9 cellular contexts compared by ENCODE assay signal in genomic region chr1:228150458-228151169, GRCh38. TPM values are rescaled to one million over a fixed set of nuclear protein-coding genes. Genes with fewer than 3 reads are reported as not detected.
A peak's percentile ranks its signal among the peaks of the same experiment; 100 is the strongest.
DNase-seq lines count a peak whose midpoint lies in the region; ATAC-seq and TF ChIP-seq lines count a peak whose summit lies in the region.
"Had no signal": no experiment of that assay in that cellular context is flagged by ENCODE, and none has a peak within 500 bp of the region (broad histone marks: within the 10 kb centered on the region; RNA-seq: fewer than 3 reads in every experiment).

No MANE protein-coding gene starts in this region.

- H3K36me3 ChIP-seq in esophagus squamous epithelium (peaks cover 11 to 36% (median 19%) of the 10 kb centered on the region in 3 donors), mucosa of descending colon (ENCODE audit: low read depth) (no peaks in the 10 kb centered on the region), urinary bladder (ENCODE audit: insufficient read depth) (no peaks in the 10 kb centered on the region)

- intact Hi-C loops in esophagus squamous epithelium (cut with DNase I), result no loop called here
- intact Hi-C loops in mucosa of descending colon (cut with DNase I, micrococcal nuclease), result no loop called here

- no peaks in the 10 kb centered on the region for H3K9me3 Mint-ChIP-seq in activated CD8-positive, alpha-beta memory T cell treated with anti-CD3 and anti-CD28 coated beads, Interleukin-2, amount 10 ng/mL, durations not matched to agents 7 days and 5 days (ENCODE audit: low read depth)
- no peaks in the 10 kb centered on the region for H3K9me3 Mint-ChIP-seq in activated T-cell treated with anti-CD3 and anti-CD28 coated beads, Interleukin-2, amount 50 U/mL, for 4 hours

- no peak overlapping the region for H3K27ac Mint-ChIP-seq in activated CD8-positive, alpha-beta memory T cell treated with anti-CD3 and anti-CD28 coated beads, Interleukin-2, amount 10 ng/mL, durations not matched to agents 7 days and 5 days

- H3K4me1 Mint-ChIP-seq in activated CD8-positive, alpha-beta memory T cell treated with anti-CD3 and anti-CD28 coated beads, Interleukin-2, amount 10 ng/mL, durations not matched to agents 7 days and 5 days, result peaks cover 4% of the 10 kb centered on the region
- H3K4me1 Mint-ChIP-seq in activated T-cell treated with anti-CD3 and anti-CD28 coated beads, Interleukin-2, amount 50 U/mL, for 4 hours (ENCODE audit: low read depth), result peaks cover 7% of the 10 kb centered on the region

- H3K4me3 ChIP-seq in esophagus squamous epithelium (peak overlapping the region in 3 of 4 donors; percentile 14 to 57 (median 37)), mucosa of descending colon (no peak overlapping the region), urinary bladder (ENCODE audit: low read depth, low read length) (no peak overlapping the region)

- no peaks in the 10 kb centered on the region for H3K27me3 Mint-ChIP-seq in activated CD8-positive, alpha-beta memory T cell treated with anti-CD3 and anti-CD28 coated beads, Interleukin-2, amount 10 ng/mL, durations not matched to agents 7 days and 5 days
- no peaks in the 10 kb centered on the region for H3K27me3 Mint-ChIP-seq in activated T-cell treated with anti-CD3 and anti-CD28 coated beads, Interleukin-2, amount 50 U/mL, for 4 hours (ENCODE audit: low read depth)

- no peaks in the 10 kb centered on the region for H3K27me3 ChIP-seq in esophagus squamous epithelium

- ATAC-seq in activated CD8-positive, alpha-beta memory T cell treated with anti-CD3 and anti-CD28 coated beads, Interleukin-2, amount 10 ng/mL, durations not matched to agents 7 days and 5 days, result no peak
- peak; percentile 33 for ATAC-seq in mucosa of descending colon
- no peak for ATAC-seq in activated T-cell treated with anti-CD3 and anti-CD28 coated beads, Interleukin-2, amount 50 U/mL, for 4 hours

- DNase-seq in activated CD8-positive, alpha-beta memory T cell treated with anti-CD3 and anti-CD28 coated beads, Interleukin-2, amount 50 U/mL, for 4 hours, result peak; percentile 12
- DNase-seq in activated CD8-positive, alpha-beta memory T cell treated with anti-CD3 and anti-CD28 coated beads, Interleukin-2, amount 10 ng/mL, durations not matched to agents 7 days and 5 days, result no peak
- DNase-seq in esophagus squamous epithelium (lab: John Stamatoyannopoulos, UW), result no peak
- DNase-seq in mucosa of descending colon, result peak in 2 of 3 donors; percentile 57 to 70
- no peak for DNase-seq in activated T-cell treated with anti-CD3 and anti-CD28 coated beads, Interleukin-2, amount 50 U/mL, for 4 hours
- no peak for DNase-seq in effector CD8-positive, alpha-beta T cell (lab: John Stamatoyannopoulos, UW)
- DNase-seq in iPS-NIHi7 (ENCODE audit: extremely low spot score), result no peak
- DNase-seq: NCI-H1417 treated with DMSO at 0.1 percent for 48 hours had no signal

- H3K36me3 Mint-ChIP-seq in activated CD8-positive, alpha-beta memory T cell treated with anti-CD3 and anti-CD28 coated beads, Interleukin-2, amount 10 ng/mL, durations not matched to agents 7 days and 5 days, result no peaks in the 10 kb centered on the region
- no peaks in the 10 kb centered on the region for H3K36me3 Mint-ChIP-seq in activated T-cell treated with anti-CD3 and anti-CD28 coated beads, Interleukin-2, amount 50 U/mL, for 4 hours (ENCODE audit: insufficient read depth)

- peak overlapping the region; percentile 70 to 94 (median 84) for H3K27ac ChIP-seq in esophagus squamous epithelium
- H3K27ac ChIP-seq in urinary bladder (ENCODE audit: low read depth), result peak overlapping the region; percentile 77

- WGBS in esophagus squamous epithelium, 2 donors, result 28% methylated on average over 9 of the region's 17 CpGs; no CpG with 5 or more reads in 1 of the 2 donors
- WGBS in urinary bladder, result 16% methylated on average over 17 of the region's 17 CpGs

- no peak for TF ChIP-seq POLR2A in esophagus squamous epithelium (IDR thresholded peaks at IDR 0.05)

- H3K4me1 ChIP-seq in esophagus squamous epithelium (peaks cover 32 to 82% (median 48%) of the 10 kb centered on the region in 3 donors), mucosa of descending colon (ENCODE audit: low read depth) (no peaks in the 10 kb centered on the region), urinary bladder (ENCODE audit: insufficient read depth) (no peaks in the 10 kb centered on the region)

- CTCF ChIA-PET in activated CD8-positive, alpha-beta memory T cell treated with anti-CD3 and anti-CD28 coated beads, Interleukin-2, amount 10 ng/mL, durations not matched to agents 7 days and 5 days (lab: Charles Lee), result no interaction called here

- TF ChIP-seq CTCF in esophagus squamous epithelium (IDR thresholded peaks at IDR 0.05) (no peak), mucosa of descending colon (IDR thresholded peaks at IDR 0.05) (no peak)

- H3K9me3 ChIP-seq in esophagus squamous epithelium, result no peaks in the 10 kb centered on the region
- H3K9me3 ChIP-seq in mucosa of descending colon, result no peaks in the 10 kb centered on the region

- H3K4me3 Mint-ChIP-seq in activated CD8-positive, alpha-beta memory T cell treated with anti-CD3 and anti-CD28 coated beads, Interleukin-2, amount 10 ng/mL, durations not matched to agents 7 days and 5 days, result no peak overlapping the region
- no peak overlapping the region for H3K4me3 Mint-ChIP-seq in activated T-cell treated with anti-CD3 and anti-CD28 coated beads, Interleukin-2, amount 50 U/mL, for 4 hours

RNA-seq across cellular contexts. Expression of gene GJC2, which starts 0.9 kb away (rescaled TPM):
- 1 to 10 TPM; 1.1 to 1.8 TPM for total RNA-seq in activated CD8-positive, alpha-beta memory T cell treated with anti-CD3 and anti-CD28 coated beads, Interleukin-2, amount 10 ng/mL, durations not matched to agents 7 days and 5 days
- total RNA-seq in esophagus squamous epithelium, result 1 to 10 TPM in 1 of 4 donors, under 1 TPM in 3; 0.48 to 2.7 (median 0.66) TPM
- total RNA-seq in mucosa of descending colon, result 1 to 10 TPM in 2 of 3 donors, under 1 TPM in 1; 0.55 to 8.9 (median 1.5) TPM
- total RNA-seq in urinary bladder, result 4.0 TPM
- polyA plus RNA-seq in urinary bladder, result 5.4 TPM
- under 1 TPM; 0.49 to 0.79 (median 0.53) TPM for total RNA-seq in activated T-cell treated with anti-CD3 and anti-CD28 coated beads, Interleukin-2, amount 50 U/mL, for 4 hours

RNA-seq across cellular contexts. Expression of gene GUK1, which starts 10.5 kb away (rescaled TPM):
- total RNA-seq in activated CD8-positive, alpha-beta memory T cell treated with anti-CD3 and anti-CD28 coated beads, Interleukin-2, amount 10 ng/mL, durations not matched to agents 7 days and 5 days, result 100 to 1,000 TPM; 262 to 325 TPM
- 100 to 1,000 TPM; 279 to 320 (median 302) TPM for total RNA-seq in esophagus squamous epithelium
- total RNA-seq in mucosa of descending colon, result 100 to 1,000 TPM; 165 to 182 (median 178) TPM
- total RNA-seq in urinary bladder, result 103 TPM
- 492 TPM for polyA plus RNA-seq in urinary bladder
- total RNA-seq in activated T-cell treated with anti-CD3 and anti-CD28 coated beads, Interleukin-2, amount 50 U/mL, for 4 hours, result 100 to 1,000 TPM; 219 to 248 (median 242) TPM

RNA-seq across cellular contexts. Expression of gene IBA57, which starts 15.0 kb away (rescaled TPM):
- 1 to 10 TPM; 6.8 to 8.5 TPM for total RNA-seq in activated CD8-positive, alpha-beta memory T cell treated with anti-CD3 and anti-CD28 coated beads, Interleukin-2, amount 10 ng/mL, durations not matched to agents 7 days and 5 days
- total RNA-seq in esophagus squamous epithelium (1 to 10 TPM; 4.8 to 9.1 (median 5.7) TPM), mucosa of descending colon (10 to 100 TPM; 11.5 to 12.9 (median 11.8) TPM), urinary bladder (5.4 TPM)
- polyA plus RNA-seq in urinary bladder, result 6.6 TPM
- total RNA-seq in activated T-cell treated with anti-CD3 and anti-CD28 coated beads, Interleukin-2, amount 50 U/mL, for 4 hours, result 10 to 100 TPM; 14.5 to 17.6 (median 15.9) TPM

RNA-seq across cellular contexts. Expression of gene MRPL55, which starts 41.5 kb away (rescaled TPM):
- 10 to 100 TPM; 51.9 to 56.4 TPM for total RNA-seq in activated CD8-positive, alpha-beta memory T cell treated with anti-CD3 and anti-CD28 coated beads, Interleukin-2, amount 10 ng/mL, durations not matched to agents 7 days and 5 days
- total RNA-seq in esophagus squamous epithelium (10 to 100 TPM; 33.8 to 62.2 (median 51.2) TPM), mucosa of descending colon (10 to 100 TPM; 24.3 to 42.1 (median 37.3) TPM), urinary bladder (22.5 TPM)
- 109 TPM for polyA plus RNA-seq in urinary bladder
- 10 to 100 TPM; 82.3 to 93.0 (median 89.5) TPM for total RNA-seq in activated T-cell treated with anti-CD3 and anti-CD28 coated beads, Interleukin-2, amount 50 U/mL, for 4 hours

RNA-seq across cellular contexts. Expression of gene C1orf35, which starts 47.5 kb away (rescaled TPM):
- 10 to 100 TPM; 24.1 to 27.0 TPM for total RNA-seq in activated CD8-positive, alpha-beta memory T cell treated with anti-CD3 and anti-CD28 coated beads, Interleukin-2, amount 10 ng/mL, durations not matched to agents 7 days and 5 days
- total RNA-seq in esophagus squamous epithelium, result 10 to 100 TPM in 3 of 4 donors, 1 to 10 TPM in 1; 8.5 to 21.3 (median 18.1) TPM
- 10 to 100 TPM; 10.6 to 15.7 (median 13.9) TPM for total RNA-seq in mucosa of descending colon
- 4.3 TPM for total RNA-seq in urinary bladder
- 25.7 TPM for polyA plus RNA-seq in urinary bladder
- total RNA-seq in activated T-cell treated with anti-CD3 and anti-CD28 coated beads, Interleukin-2, amount 50 U/mL, for 4 hours, result 10 to 100 TPM; 41.0 to 41.9 (median 41.7) TPM

Comparison
In these comparisons a context has a peak if more than half of its experiments do, and no peak if none do; other contexts are left out.
1. DNase-seq: peak in activated CD8-positive, alpha-beta memory T cell treated with anti-CD3 and anti-CD28 coated beads, Interleukin-2, amount 50 U/mL, for 4 hours (single experiment) and mucosa of descending colon (2 of 3); none in activated CD8-positive, alpha-beta memory T cell treated with anti-CD3 and anti-CD28 coated beads, Interleukin-2, amount 10 ng/mL, durations not matched to agents 7 days and 5 days (single experiment), esophagus squamous epithelium (single experiment), activated T-cell treated with anti-CD3 and anti-CD28 coated beads, Interleukin-2, amount 50 U/mL, for 4 hours (single experiment), effector CD8-positive, alpha-beta T cell (single experiment) and iPS-NIHi7 (single experiment).
2. H3K4me3 ChIP-seq: peak in esophagus squamous epithelium (3 of 4); none in mucosa of descending colon (single experiment) and urinary bladder (single experiment).